In the genomic region with DNA sequence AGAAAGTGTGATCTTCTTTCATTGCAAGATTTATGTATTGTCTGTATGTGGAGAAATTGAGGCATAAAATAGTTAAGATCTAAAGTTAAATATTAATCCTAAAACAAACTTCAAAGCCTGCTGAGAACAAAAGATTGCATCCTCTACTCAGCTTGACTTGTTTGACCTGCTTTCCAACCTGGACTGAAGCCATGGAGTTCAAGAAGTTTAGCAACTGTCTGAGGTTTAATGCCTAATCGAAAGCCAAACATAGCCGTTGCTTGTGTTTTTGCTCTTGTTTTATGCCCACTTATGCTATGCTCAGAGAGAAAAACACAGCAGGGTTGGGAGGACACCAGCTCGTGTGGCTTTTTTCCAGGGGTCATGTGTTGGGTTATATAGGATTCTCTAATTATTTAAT, we compare ENCODE assay signal across 1 cellular context.
A peak's percentile ranks its signal among the peaks of the same experiment; 100 is the strongest.
TF ChIP-seq lines count a peak whose summit lies in the region.

No MANE protein-coding gene starts in this region.

TF ChIP-seq in HepG2, 621 proteins besides CTCF, POLR2A, EP300 and RAD21 (continued from another document and continues in another):
- TF ChIP-seq HNF4A (CRISPR knock-in tag; IDR thresholded peaks at IDR 0.05): peak; percentile 39; the same call in 1 of the 2 replicates
- no peak for TF ChIP-seq KDM6A (CRISPR knock-in tag; IDR thresholded peaks at IDR 0.05; ENCODE audit: low read depth)
- TF ChIP-seq KDM4B (CRISPR knock-in tag; IDR thresholded peaks at IDR 0.05): no peak
- no peak for TF ChIP-seq SOX6 (IDR thresholded peaks at IDR 0.05)
- TF ChIP-seq SOX6 (CRISPR knock-in tag; IDR thresholded peaks at IDR 0.05): peak; percentile 88
- TF ChIP-seq ZNF296 (CRISPR knock-in tag; conservative IDR thresholded peaks at IDR 0.05): no peak
- TF ChIP-seq SNRNP70 (IDR thresholded peaks at IDR 0.05; ENCODE audit: low read depth, low read length): no peak
- TF ChIP-seq ZNF556 (CRISPR knock-in tag; IDR thresholded peaks at IDR 0.05; ENCODE audit: borderline replicate concordance): no peak
- TF ChIP-seq, protein P1, sequence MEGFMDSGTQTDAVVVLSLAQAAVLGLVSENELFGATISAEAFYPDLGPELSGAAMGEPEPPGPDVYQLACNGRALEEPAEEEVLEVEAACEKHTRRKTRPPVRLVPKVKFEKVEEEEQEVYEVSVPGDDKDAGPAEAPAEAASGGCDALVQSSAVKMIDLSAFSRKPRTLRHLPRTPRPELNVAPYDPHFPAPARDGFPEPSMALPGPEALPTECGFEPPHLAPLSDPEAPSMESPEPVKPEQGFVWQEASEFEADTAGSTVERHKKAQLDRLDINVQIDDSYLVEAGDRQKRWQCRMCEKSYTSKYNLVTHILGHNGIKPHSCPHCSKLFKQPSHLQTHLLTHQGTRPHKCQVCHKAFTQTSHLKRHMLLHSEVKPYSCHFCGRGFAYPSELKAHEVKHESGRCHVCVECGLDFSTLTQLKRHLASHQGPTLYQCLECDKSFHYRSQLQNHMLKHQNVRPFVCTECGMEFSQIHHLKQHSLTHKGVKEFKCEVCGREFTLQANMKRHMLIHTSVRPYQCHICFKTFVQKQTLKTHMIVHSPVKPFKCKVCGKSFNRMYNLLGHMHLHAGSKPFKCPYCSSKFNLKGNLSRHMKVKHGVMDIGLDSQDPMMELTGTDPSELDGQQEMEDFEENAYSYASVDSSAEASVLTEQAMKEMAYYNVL (CRISPR knock-in tag; IDR thresholded peaks at IDR 0.05; ENCODE audit: borderline replicate concordance): no peak
- no peak for TF ChIP-seq ZNF761 (CRISPR knock-in tag; conservative IDR thresholded peaks at IDR 0.05)
- TF ChIP-seq CBX2 (IDR thresholded peaks at IDR 0.05; ENCODE audit: low read depth, low read length): no peak
- TF ChIP-seq CBX2 (CRISPR knock-in tag; IDR thresholded peaks at IDR 0.05; ENCODE audit: low read depth): no peak
- TF ChIP-seq, protein P2, sequence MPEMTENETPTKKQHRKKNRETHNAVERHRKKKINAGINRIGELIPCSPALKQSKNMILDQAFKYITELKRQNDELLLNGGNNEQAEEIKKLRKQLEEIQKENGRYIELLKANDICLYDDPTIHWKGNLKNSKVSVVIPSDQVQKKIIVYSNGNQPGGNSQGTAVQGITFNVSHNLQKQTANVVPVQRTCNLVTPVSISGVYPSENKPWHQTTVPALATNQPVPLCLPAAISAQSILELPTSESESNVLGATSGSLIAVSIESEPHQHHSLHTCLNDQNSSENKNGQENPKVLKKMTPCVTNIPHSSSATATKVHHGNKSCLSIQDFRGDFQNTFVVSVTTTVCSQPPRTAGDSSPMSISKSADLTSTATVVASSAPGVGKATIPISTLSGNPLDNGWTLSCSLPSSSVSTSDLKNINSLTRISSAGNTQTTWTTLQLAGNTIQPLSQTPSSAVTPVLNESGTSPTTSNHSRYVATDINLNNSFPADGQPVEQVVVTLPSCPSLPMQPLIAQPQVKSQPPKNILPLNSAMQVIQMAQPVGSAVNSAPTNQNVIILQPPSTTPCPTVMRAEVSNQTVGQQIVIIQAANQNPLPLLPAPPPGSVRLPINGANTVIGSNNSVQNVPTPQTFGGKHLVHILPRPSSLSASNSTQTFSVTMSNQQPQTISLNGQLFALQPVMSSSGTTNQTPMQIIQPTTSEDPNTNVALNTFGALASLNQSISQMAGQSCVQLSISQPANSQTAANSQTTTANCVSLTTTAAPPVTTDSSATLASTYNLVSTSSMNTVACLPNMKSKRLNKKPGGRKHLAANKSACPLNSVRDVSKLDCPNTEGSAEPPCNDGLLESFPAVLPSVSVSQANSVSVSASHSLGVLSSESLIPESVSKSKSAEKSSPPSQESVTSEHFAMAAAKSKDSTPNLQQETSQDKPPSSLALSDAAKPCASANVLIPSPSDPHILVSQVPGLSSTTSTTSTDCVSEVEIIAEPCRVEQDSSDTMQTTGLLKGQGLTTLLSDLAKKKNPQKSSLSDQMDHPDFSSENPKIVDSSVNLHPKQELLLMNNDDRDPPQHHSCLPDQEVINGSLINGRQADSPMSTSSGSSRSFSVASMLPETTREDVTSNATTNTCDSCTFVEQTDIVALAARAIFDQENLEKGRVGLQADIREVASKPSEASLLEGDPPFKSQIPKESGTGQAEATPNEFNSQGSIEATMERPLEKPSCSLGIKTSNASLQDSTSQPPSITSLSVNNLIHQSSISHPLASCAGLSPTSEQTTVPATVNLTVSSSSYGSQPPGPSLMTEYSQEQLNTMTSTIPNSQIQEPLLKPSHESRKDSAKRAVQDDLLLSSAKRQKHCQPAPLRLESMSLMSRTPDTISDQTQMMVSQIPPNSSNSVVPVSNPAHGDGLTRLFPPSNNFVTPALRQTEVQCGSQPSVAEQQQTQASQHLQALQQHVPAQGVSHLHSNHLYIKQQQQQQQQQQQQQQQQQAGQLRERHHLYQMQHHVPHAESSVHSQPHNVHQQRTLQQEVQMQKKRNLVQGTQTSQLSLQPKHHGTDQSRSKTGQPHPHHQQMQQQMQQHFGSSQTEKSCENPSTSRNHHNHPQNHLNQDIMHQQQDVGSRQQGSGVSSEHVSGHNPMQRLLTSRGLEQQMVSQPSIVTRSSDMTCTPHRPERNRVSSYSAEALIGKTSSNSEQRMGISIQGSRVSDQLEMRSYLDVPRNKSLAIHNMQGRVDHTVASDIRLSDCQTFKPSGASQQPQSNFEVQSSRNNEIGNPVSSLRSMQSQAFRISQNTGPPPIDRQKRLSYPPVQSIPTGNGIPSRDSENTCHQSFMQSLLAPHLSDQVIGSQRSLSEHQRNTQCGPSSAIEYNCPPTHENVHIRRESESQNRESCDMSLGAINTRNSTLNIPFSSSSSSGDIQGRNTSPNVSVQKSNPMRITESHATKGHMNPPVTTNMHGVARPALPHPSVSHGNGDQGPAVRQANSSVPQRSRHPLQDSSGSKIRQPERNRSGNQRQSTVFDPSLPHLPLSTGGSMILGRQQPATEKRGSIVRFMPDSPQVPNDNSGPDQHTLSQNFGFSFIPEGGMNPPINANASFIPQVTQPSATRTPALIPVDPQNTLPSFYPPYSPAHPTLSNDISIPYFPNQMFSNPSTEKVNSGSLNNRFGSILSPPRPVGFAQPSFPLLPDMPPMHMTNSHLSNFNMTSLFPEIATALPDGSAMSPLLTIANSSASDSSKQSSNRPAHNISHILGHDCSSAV (CRISPR knock-in tag; IDR thresholded peaks at IDR 0.05; ENCODE audit: borderline replicate concordance): no peak
- no peak for TF ChIP-seq GABPA (IDR thresholded peaks at IDR 0.05; ENCODE audit: low read depth, low read length)
- TF ChIP-seq GABPA (CRISPR knock-in tag; IDR thresholded peaks at IDR 0.05; ENCODE audit: low read depth): no peak
- no peak; the same call in 1 of the 2 replicates for TF ChIP-seq SALL1 (CRISPR knock-in tag; IDR thresholded peaks at IDR 0.05)
- TF ChIP-seq, protein P3, sequence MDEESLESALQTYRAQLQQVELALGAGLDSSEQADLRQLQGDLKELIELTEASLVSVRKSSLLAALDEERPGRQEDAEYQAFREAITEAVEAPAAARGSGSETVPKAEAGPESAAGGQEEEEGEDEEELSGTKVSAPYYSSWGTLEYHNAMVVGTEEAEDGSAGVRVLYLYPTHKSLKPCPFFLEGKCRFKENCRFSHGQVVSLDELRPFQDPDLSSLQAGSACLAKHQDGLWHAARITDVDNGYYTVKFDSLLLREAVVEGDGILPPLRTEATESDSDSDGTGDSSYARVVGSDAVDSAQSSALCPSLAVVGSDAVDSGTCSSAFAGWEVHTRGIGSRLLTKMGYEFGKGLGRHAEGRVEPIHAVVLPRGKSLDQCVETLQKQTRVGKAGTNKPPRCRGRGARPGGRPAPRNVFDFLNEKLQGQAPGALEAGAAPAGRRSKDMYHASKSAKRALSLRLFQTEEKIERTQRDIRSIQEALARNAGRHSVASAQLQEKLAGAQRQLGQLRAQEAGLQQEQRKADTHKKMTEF (CRISPR knock-in tag; IDR thresholded peaks at IDR 0.05): no peak
- TF ChIP-seq NR2F2 (IDR thresholded peaks at IDR 0.05; ENCODE audit: borderline replicate concordance, low read depth): peak; percentile 31; the same call in 1 of the 2 replicates
- no peak for TF ChIP-seq TBP (CRISPR knock-in tag; IDR thresholded peaks at IDR 0.05)
- TF ChIP-seq, protein P4, sequence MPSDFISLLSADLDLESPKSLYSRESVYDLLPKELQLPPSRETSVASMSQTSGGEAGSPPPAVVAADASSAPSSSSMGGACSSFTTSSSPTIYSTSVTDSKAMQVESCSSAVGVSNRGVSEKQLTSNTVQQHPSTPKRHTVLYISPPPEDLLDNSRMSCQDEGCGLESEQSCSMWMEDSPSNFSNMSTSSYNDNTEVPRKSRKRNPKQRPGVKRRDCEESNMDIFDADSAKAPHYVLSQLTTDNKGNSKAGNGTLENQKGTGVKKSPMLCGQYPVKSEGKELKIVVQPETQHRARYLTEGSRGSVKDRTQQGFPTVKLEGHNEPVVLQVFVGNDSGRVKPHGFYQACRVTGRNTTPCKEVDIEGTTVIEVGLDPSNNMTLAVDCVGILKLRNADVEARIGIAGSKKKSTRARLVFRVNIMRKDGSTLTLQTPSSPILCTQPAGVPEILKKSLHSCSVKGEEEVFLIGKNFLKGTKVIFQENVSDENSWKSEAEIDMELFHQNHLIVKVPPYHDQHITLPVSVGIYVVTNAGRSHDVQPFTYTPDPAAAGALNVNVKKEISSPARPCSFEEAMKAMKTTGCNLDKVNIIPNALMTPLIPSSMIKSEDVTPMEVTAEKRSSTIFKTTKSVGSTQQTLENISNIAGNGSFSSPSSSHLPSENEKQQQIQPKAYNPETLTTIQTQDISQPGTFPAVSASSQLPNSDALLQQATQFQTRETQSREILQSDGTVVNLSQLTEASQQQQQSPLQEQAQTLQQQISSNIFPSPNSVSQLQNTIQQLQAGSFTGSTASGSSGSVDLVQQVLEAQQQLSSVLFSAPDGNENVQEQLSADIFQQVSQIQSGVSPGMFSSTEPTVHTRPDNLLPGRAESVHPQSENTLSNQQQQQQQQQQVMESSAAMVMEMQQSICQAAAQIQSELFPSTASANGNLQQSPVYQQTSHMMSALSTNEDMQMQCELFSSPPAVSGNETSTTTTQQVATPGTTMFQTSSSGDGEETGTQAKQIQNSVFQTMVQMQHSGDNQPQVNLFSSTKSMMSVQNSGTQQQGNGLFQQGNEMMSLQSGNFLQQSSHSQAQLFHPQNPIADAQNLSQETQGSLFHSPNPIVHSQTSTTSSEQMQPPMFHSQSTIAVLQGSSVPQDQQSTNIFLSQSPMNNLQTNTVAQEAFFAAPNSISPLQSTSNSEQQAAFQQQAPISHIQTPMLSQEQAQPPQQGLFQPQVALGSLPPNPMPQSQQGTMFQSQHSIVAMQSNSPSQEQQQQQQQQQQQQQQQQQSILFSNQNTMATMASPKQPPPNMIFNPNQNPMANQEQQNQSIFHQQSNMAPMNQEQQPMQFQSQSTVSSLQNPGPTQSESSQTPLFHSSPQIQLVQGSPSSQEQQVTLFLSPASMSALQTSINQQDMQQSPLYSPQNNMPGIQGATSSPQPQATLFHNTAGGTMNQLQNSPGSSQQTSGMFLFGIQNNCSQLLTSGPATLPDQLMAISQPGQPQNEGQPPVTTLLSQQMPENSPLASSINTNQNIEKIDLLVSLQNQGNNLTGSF (CRISPR knock-in tag; IDR thresholded peaks at IDR 0.05): no peak
- no peak for TF ChIP-seq RORA (CRISPR knock-in tag; IDR thresholded peaks at IDR 0.05)
- TF ChIP-seq BRCA1 (CRISPR knock-in tag; IDR thresholded peaks at IDR 0.05): no peak
- peak; percentile 60 for TF ChIP-seq NR2F6 (IDR thresholded peaks at IDR 0.05)
- peak; percentile 49 for TF ChIP-seq NR2F6 (CRISPR knock-in tag; IDR thresholded peaks at IDR 0.05)
- no peak for TF ChIP-seq DR1 (CRISPR knock-in tag; IDR thresholded peaks at IDR 0.05)
- TF ChIP-seq THAP11 (CRISPR knock-in tag; IDR thresholded peaks at IDR 0.05): no peak
- TF ChIP-seq, protein P5, sequence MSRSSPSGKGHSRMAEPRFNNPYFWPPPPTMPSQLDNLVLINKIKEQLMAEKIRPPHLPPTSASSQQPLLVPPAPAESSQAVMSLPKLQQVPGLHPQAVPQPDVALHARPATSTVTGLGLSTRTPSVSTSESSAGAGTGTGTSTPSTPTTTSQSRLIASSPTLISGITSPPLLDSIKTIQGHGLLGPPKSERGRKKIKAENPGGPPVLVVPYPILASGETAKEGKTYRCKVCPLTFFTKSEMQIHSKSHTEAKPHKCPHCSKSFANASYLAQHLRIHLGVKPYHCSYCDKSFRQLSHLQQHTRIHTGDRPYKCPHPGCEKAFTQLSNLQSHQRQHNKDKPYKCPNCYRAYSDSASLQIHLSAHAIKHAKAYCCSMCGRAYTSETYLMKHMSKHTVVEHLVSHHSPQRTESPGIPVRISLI (CRISPR knock-in tag; IDR thresholded peaks at IDR 0.05; ENCODE audit: borderline replicate concordance): no peak
- no peak for TF ChIP-seq ZNF614 (CRISPR knock-in tag; IDR thresholded peaks at IDR 0.05; ENCODE audit: borderline replicate concordance)
- TF ChIP-seq, protein P6, sequence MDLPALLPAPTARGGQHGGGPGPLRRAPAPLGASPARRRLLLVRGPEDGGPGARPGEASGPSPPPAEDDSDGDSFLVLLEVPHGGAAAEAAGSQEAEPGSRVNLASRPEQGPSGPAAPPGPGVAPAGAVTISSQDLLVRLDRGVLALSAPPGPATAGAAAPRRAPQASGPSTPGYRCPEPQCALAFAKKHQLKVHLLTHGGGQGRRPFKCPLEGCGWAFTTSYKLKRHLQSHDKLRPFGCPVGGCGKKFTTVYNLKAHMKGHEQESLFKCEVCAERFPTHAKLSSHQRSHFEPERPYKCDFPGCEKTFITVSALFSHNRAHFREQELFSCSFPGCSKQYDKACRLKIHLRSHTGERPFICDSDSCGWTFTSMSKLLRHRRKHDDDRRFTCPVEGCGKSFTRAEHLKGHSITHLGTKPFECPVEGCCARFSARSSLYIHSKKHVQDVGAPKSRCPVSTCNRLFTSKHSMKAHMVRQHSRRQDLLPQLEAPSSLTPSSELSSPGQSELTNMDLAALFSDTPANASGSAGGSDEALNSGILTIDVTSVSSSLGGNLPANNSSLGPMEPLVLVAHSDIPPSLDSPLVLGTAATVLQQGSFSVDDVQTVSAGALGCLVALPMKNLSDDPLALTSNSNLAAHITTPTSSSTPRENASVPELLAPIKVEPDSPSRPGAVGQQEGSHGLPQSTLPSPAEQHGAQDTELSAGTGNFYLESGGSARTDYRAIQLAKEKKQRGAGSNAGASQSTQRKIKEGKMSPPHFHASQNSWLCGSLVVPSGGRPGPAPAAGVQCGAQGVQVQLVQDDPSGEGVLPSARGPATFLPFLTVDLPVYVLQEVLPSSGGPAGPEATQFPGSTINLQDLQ (CRISPR knock-in tag; IDR thresholded peaks at IDR 0.05): no peak
- TF ChIP-seq TSC22D2 (CRISPR knock-in tag; IDR thresholded peaks at IDR 0.05; ENCODE audit: borderline replicate concordance): no peak
- TF ChIP-seq, protein P7, sequence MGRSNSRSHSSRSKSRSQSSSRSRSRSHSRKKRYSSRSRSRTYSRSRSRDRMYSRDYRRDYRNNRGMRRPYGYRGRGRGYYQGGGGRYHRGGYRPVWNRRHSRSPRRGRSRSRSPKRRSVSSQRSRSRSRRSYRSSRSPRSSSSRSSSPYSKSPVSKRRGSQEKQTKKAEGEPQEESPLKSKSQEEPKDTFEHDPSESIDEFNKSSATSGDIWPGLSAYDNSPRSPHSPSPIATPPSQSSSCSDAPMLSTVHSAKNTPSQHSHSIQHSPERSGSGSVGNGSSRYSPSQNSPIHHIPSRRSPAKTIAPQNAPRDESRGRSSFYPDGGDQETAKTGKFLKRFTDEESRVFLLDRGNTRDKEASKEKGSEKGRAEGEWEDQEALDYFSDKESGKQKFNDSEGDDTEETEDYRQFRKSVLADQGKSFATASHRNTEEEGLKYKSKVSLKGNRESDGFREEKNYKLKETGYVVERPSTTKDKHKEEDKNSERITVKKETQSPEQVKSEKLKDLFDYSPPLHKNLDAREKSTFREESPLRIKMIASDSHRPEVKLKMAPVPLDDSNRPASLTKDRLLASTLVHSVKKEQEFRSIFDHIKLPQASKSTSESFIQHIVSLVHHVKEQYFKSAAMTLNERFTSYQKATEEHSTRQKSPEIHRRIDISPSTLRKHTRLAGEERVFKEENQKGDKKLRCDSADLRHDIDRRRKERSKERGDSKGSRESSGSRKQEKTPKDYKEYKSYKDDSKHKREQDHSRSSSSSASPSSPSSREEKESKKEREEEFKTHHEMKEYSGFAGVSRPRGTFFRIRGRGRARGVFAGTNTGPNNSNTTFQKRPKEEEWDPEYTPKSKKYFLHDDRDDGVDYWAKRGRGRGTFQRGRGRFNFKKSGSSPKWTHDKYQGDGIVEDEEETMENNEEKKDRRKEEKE (IDR thresholded peaks at IDR 0.05): no peak
- no peak for TF ChIP-seq NFE2L2 (IDR thresholded peaks at IDR 0.05; ENCODE audit: low read length)
- no peak for TF ChIP-seq PAWR (CRISPR knock-in tag; IDR thresholded peaks at IDR 0.05; ENCODE audit: borderline replicate concordance)
- no peak for TF ChIP-seq ZNF230 (CRISPR knock-in tag; IDR thresholded peaks at IDR 0.05)
